ENCODE assay signal across 8 cellular contexts in the genomic region with DNA sequence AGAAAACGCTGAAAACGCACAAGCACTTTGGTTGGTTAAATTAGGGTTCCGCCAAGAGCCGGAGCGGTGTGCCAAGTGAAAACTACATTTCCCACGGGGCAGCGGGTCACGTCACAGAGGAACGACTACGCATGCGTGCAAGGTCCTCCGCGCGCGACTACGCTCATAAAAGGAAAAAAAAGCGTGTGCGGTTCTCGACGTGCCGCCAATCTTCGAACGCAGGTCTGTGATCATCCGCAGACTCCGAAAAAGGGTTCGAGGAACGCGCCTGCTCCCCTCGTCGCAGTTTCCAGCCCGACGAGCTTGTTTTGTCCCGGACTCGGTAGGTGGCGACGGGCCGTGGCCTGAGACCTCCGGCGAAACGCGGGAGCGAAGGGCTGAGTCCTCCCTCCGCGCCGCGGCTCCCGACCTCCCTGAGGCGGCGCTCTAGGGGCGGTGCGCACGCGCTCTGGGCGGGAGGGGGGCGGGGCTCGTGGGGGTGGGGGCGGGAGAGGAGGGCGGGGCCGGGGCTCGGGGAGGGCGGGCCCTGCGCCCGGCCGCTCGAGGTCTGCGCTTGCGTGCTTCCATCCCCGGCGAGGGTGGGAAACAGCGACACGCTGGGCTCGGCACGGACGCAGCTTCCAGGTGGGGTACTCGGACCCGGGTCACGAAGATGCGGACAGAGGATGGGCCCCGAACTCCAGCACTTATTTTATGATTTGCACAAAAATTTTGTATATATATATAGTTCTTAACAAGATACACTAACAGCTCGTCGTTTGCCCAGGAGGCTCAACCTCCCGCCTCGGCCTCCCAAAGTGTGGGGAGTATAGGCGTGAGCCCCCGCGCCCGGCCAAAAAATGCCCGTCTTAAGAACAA. TPM values are rescaled to one million over a fixed set of nuclear protein-coding genes. Genes with fewer than 3 reads are reported as not detected.
DNase-seq lines count a peak whose midpoint lies in the region; ATAC-seq and TF ChIP-seq lines count a peak whose summit lies in the region.

A gene (plus strand): TSS at position 145 of the 858 bp plus-strand sequence. CDS start 27,150 bp downstream, outside the sequence.

- H3K27ac Mint-ChIP-seq in activated naive CD4-positive, alpha-beta T cell treated with anti-CD3 and anti-CD28 coated beads, Interleukin-2, amount 50 U/mL, for 24 hours, result peak within 1 kb of the TSS; percentile 97

- 1 to 2% methylated on average over 43 to 65 of the region's 88 CpGs for WGBS in testis, 2 donors

- no peaks in the 10 kb centered on the region for H4K20me1 ChIP-seq in osteoblast (ENCODE audit: insufficient read depth, low read length)

- ATAC-seq in HG02571 (IDR thresholded peaks at IDR 0.05; ENCODE audit: unreplicated experiment) (peak; percentile 69), SK-N-SH treated with all-trans-retinoic acid at 6 μM for 48 hours (peak; percentile 91)

- H3K4me3 ChIP-seq in osteoblast (ENCODE audit: insufficient read depth, low read length) (peak within 1 kb of the TSS; percentile 93), testis (peak within 1 kb of the TSS; percentile 56 to 76)

- H2AFZ ChIP-seq in osteoblast (ENCODE audit: low read length), result peak within 1 kb of the TSS; percentile 99

- peak; percentile 72 for TF ChIP-seq POLR2A in testis (IDR thresholded peaks at IDR 0.05)

- peaks cover 41% of the 10 kb centered on the region for H3K4me1 Mint-ChIP-seq in activated naive CD4-positive, alpha-beta T cell treated with anti-CD3 and anti-CD28 coated beads, Interleukin-2, amount 50 U/mL, for 24 hours

- H3K36me3 Mint-ChIP-seq in activated naive CD4-positive, alpha-beta T cell treated with anti-CD3 and anti-CD28 coated beads, Interleukin-2, amount 50 U/mL, for 24 hours, result peaks cover 6% of the 10 kb centered on the region

- no peaks in the 10 kb centered on the region for H3K9me3 Mint-ChIP-seq in activated naive CD4-positive, alpha-beta T cell treated with anti-CD3 and anti-CD28 coated beads, Interleukin-2, amount 50 U/mL, for 24 hours

- H3K79me2 ChIP-seq in osteoblast (ENCODE audit: insufficient read depth, low read length), result peaks cover 6% of the 10 kb centered on the region

- CTCF ChIA-PET in GM10248 (lab: Yijun Ruan, JAX), result interaction anchor here (1.3 to 2.5 kb wide), 3 partner anchors 10 to 63 kb away, joined by 4 to 7 read pairs (median 4); a partner anchor contains a TSS

- peak within 1 kb of the TSS; percentile 95 for H3K27ac ChIP-seq in osteoblast (ENCODE audit: low read depth, low read length)
- H3K27ac ChIP-seq in testis, result peak within 1 kb of the TSS; percentile 92 to 95

- H3K9me3 ChIP-seq in osteoblast (ENCODE audit: low read depth, low read length) (no peaks in the 10 kb centered on the region), testis (no peaks in the 10 kb centered on the region)

- peaks cover 6% of the 10 kb centered on the region for H3K4me1 ChIP-seq in osteoblast (ENCODE audit: insufficient read depth, low read length)
- H3K4me1 ChIP-seq in testis, result peaks cover 12% of the 10 kb centered on the region

- DNase-seq in GM10248 (ENCODE audit: extremely low spot score) (peak; percentile 96), NCI-H1048 (lab: John Stamatoyannopoulos, UW) (peak; percentile 47), glomerular endothelial cell (ENCODE audit: extremely low read depth, low read depth, low spot score) (peak; percentile 57), osteoblast (ENCODE audit: insufficient read length, low spot score, missing footprints) (peak; percentile 99), testis (peak; percentile 96)

- H3K27me3 Mint-ChIP-seq in activated naive CD4-positive, alpha-beta T cell treated with anti-CD3 and anti-CD28 coated beads, Interleukin-2, amount 50 U/mL, for 24 hours, result no peaks in the 10 kb centered on the region

- peak within 1 kb of the TSS; percentile 96 for H3K4me3 Mint-ChIP-seq in activated naive CD4-positive, alpha-beta T cell treated with anti-CD3 and anti-CD28 coated beads, Interleukin-2, amount 50 U/mL, for 24 hours

- H3K36me3 ChIP-seq in osteoblast (ENCODE audit: insufficient read depth, low read length), result peaks cover 8% of the 10 kb centered on the region
- H3K36me3 ChIP-seq in testis (ENCODE audit: low read depth, missing control alignments), result no peaks in the 10 kb centered on the region

- intact Hi-C loops in testis (cut with DNase I; ENCODE audit: low total_unique reads), result no loop called here

- H3K4me2 ChIP-seq in osteoblast (ENCODE audit: insufficient read depth, low read length), result peak within 1 kb of the TSS; percentile 89

- TF ChIP-seq CTCF in GM10248 (IDR thresholded peaks at IDR 0.05; ENCODE audit: control extremely low read depth, extremely low read depth, low read depth, missing control alignments) (peak; percentile 31), osteoblast (IDR thresholded peaks at IDR 0.05; ENCODE audit: extremely low read depth, low read depth, low read length) (no peak), testis (IDR thresholded peaks at IDR 0.05) (peak; percentile 9 to 12 (median 12))

- POLR2A ChIA-PET in GM10248 (lab: Yijun Ruan, JAX), result no interaction called here

- no peaks in the 10 kb centered on the region for H3K27me3 ChIP-seq in osteoblast (ENCODE audit: insufficient read depth, low read length)
- H3K27me3 ChIP-seq in testis, result no peaks in the 10 kb centered on the region

TF ChIP-seq in SK-N-SH treated with all-trans-retinoic acid at 6 μM for 48 hours, 23 proteins besides CTCF, POLR2A, EP300 and RAD21:
- TF ChIP-seq ZNF8 (CRISPR knock-in tag; IDR thresholded peaks at IDR 0.05), result no peak
- TF ChIP-seq TOX (CRISPR knock-in tag; IDR thresholded peaks at IDR 0.05; ENCODE audit: borderline replicate concordance), result no peak
- no peak for TF ChIP-seq GLIS3 (CRISPR knock-in tag; IDR thresholded peaks at IDR 0.05)
- TF ChIP-seq ARNTL (CRISPR knock-in tag; IDR thresholded peaks at IDR 0.05; ENCODE audit: borderline replicate concordance, low read depth), result no peak
- no peak for TF ChIP-seq ZNF565 (CRISPR knock-in tag; conservative IDR thresholded peaks at IDR 0.05; ENCODE audit: low read depth)
- TF ChIP-seq ZFP30 (CRISPR knock-in tag; IDR thresholded peaks at IDR 0.05), result no peak
- TF ChIP-seq RARB (CRISPR knock-in tag; IDR thresholded peaks at IDR 0.05), result no peak
- TF ChIP-seq ZFP3 (CRISPR knock-in tag; IDR thresholded peaks at IDR 0.05), result no peak
- no peak for TF ChIP-seq PPARA (CRISPR knock-in tag; IDR thresholded peaks at IDR 0.05; ENCODE audit: borderline replicate concordance)
- TF ChIP-seq, protein P1, sequence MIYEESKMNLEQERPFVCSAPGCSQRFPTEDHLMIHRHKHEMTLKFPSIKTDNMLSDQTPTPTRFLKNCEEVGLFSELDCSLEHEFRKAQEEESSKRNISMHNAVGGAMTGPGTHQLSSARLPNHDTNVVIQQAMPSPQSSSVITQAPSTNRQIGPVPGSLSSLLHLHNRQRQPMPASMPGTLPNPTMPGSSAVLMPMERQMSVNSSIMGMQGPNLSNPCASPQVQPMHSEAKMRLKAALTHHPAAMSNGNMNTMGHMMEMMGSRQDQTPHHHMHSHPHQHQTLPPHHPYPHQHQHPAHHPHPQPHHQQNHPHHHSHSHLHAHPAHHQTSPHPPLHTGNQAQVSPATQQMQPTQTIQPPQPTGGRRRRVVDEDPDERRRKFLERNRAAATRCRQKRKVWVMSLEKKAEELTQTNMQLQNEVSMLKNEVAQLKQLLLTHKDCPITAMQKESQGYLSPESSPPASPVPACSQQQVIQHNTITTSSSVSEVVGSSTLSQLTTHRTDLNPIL (CRISPR knock-in tag; IDR thresholded peaks at IDR 0.05; ENCODE audit: low read depth), result no peak
- TF ChIP-seq OSR1 (CRISPR knock-in tag; IDR thresholded peaks at IDR 0.05), result no peak

RNA-seq across cellular contexts. Expression of the gene that starts here (rescaled TPM):
- total RNA-seq in glomerular endothelial cell, result 9.2 and 14.3 TPM in 2 replicates
- total RNA-seq in osteoblast, result 9.4 and 13.4 TPM in 2 replicates
- 10 to 100 TPM; 82.3 to 94.5 TPM for total RNA-seq in testis
- polyA plus RNA-seq in testis (ENCODE audit: insufficient read depth, low read depth, low replicate concordance), result 76.7 TPM

Comparison
In these comparisons a context has a peak if more than half of its experiments do, and no peak if none do; other contexts are left out.
1. Peak in every context shown above with its lines: DNase-seq, ATAC-seq, H3K4me3 ChIP-seq and H3K27ac ChIP-seq.
2. DNase-seq: peak in every context shown above with its lines; median percentile 99 in osteoblast; 96 in GM10248; 96 in testis; 57 in glomerular endothelial cell; 47 in NCI-H1048.